In genomic region chr12:116070420-116070819, GRCh38 we compare ENCODE assay signal across 20 cellular contexts.
DNase-seq lines count a peak whose midpoint lies in the region; ATAC-seq, FAIRE-seq and TF ChIP-seq lines count a peak whose summit lies in the region.
"Had no signal": no experiment of that assay in that cellular context is flagged by ENCODE, and none has a peak within 500 bp of the region (broad histone marks: within the 10 kb centered on the region; RNA-seq: fewer than 3 reads in every experiment).

No MANE protein-coding gene starts in this region.

- TF ChIP-seq POLR2A in H54 (IDR thresholded peaks at IDR 0.05; ENCODE audit: low read depth, low read length) (no peak), lower leg skin (IDR thresholded peaks at IDR 0.05) (no peak)

- TF ChIP-seq CTCF in neutrophil (IDR thresholded peaks at IDR 0.05) = no peak
- no peak for TF ChIP-seq CTCF in lower leg skin (IDR thresholded peaks at IDR 0.05)

- no peak for FAIRE-seq in H54 (lab: Jason Lieb, UNC)
- FAIRE-seq: A549, GM19239, H1 had no signal

- H3K27me3 ChIP-seq in CD4-positive, CD25-positive, alpha-beta regulatory T cell (ENCODE audit: control insufficient read depth, insufficient read depth, low read length) = no peaks in the 10 kb centered on the region
- H3K27me3 ChIP-seq in neutrophil = no peaks in the 10 kb centered on the region

- no peaks in the 10 kb centered on the region for H3K27me3 Mint-ChIP-seq in CD4-positive, CD25-positive, alpha-beta regulatory T cell
- no peaks in the 10 kb centered on the region for H3K27me3 Mint-ChIP-seq in memory B cell

- no peak overlapping the region for H3K4me3 ChIP-seq in CD4-positive, CD25-positive, alpha-beta regulatory T cell (ENCODE audit: low read depth, low read length)
- H3K4me3 ChIP-seq in neutrophil (ENCODE audit: low read depth in 1 of 2, low read length in 1 of 2) (no peak overlapping the region), lower leg skin (ENCODE audit: low read depth, poor library complexity, severe bottlenecking) (no peak overlapping the region)
- H3K4me3 ChIP-seq: A549, GM23248 had no signal

- peaks cover 8 to 43% (median 32%) of the 10 kb centered on the region in 4 donors for H3K4me1 Mint-ChIP-seq in CD4-positive, CD25-positive, alpha-beta regulatory T cell
- H3K4me1 Mint-ChIP-seq in memory B cell = peaks cover 26% of the 10 kb centered on the region

- H3K4me3 Mint-ChIP-seq in CD4-positive, CD25-positive, alpha-beta regulatory T cell = no peak overlapping the region
- no peak overlapping the region for H3K4me3 Mint-ChIP-seq in memory B cell
- H3K4me3 Mint-ChIP-seq: CD8-positive, alpha-beta T cell; H9 had no signal

- peak overlapping the region in 2 of 3 donors; percentile 14 to 15 for H3K27ac Mint-ChIP-seq in CD4-positive, CD25-positive, alpha-beta regulatory T cell
- H3K27ac Mint-ChIP-seq in memory B cell = peak overlapping the region; percentile 72
- H3K27ac Mint-ChIP-seq: CD8-positive, alpha-beta T cell; H9 had no signal

- no peaks in the 10 kb centered on the region for H3K36me3 ChIP-seq in CD4-positive, CD25-positive, alpha-beta regulatory T cell (ENCODE audit: control insufficient read depth, insufficient read depth, low read length)
- no peaks in the 10 kb centered on the region for H3K36me3 ChIP-seq in neutrophil

- intact Hi-C loops in lower leg skin (cut with DNase I; ENCODE audit: low total_unique reads) = no loop called here

- no peaks in the 10 kb centered on the region for H3K9me3 Mint-ChIP-seq in CD4-positive, CD25-positive, alpha-beta regulatory T cell
- H3K9me3 Mint-ChIP-seq in memory B cell = no peaks in the 10 kb centered on the region
- H3K9me3 Mint-ChIP-seq: CD8-positive, alpha-beta T cell; H9 had no signal

- no peaks in the 10 kb centered on the region for H3K36me3 Mint-ChIP-seq in CD4-positive, CD25-positive, alpha-beta regulatory T cell
- H3K36me3 Mint-ChIP-seq in memory B cell = no peaks in the 10 kb centered on the region
- H3K36me3 Mint-ChIP-seq: CD8-positive, alpha-beta T cell had no signal

- H3K27ac ChIP-seq in CD4-positive, CD25-positive, alpha-beta regulatory T cell (ENCODE audit: insufficient read depth, low read length, poor library complexity, severe bottlenecking) = no peak overlapping the region
- peak overlapping the region; percentile 11 for H3K27ac ChIP-seq in neutrophil
- H3K27ac ChIP-seq: A549, GM23248 had no signal

- ATAC-seq in CD4-positive, CD25-positive, alpha-beta regulatory T cell (ENCODE audit: low read depth in 2 of 2) = no peak
- ATAC-seq in memory B cell (ENCODE audit: low read depth) = no peak
- ATAC-seq: A549; CD8-positive, alpha-beta T cell; HCT116 had no signal

- no peaks in the 10 kb centered on the region for H3K9me3 ChIP-seq in CD4-positive, CD25-positive, alpha-beta regulatory T cell (ENCODE audit: control insufficient read depth in 2 of 2, low read length in 2 of 2)
- no peaks in the 10 kb centered on the region for H3K9me3 ChIP-seq in neutrophil
- H3K9me3 ChIP-seq: A549, Caco-2 had no signal

- WGBS in lower leg skin, 2 donors = 95 to 100% methylated on average over 3 of the region's 3 CpGs

- DNase-seq in CD4-positive, CD25-positive, alpha-beta regulatory T cell = no peak
- DNase-seq in memory B cell (ENCODE audit: low spot score in 2 of 2) (no peak), NCI-H748 (lab: John Stamatoyannopoulos, UW; ENCODE audit: unreplicated experiment) (no peak), H54 (ENCODE audit: insufficient read length, low spot score) (no peak), lower leg skin (ENCODE audit: low spot score in 2 of 2) (no peak)
- DNase-seq: 8988T; ACHN; AML-193; C1 segment of cervical spinal cord; Caco-2; CD8-positive, alpha-beta T cell; DMS153; DND-41; GM23248; H9 had no signal

- no peaks in the 10 kb centered on the region for H3K4me1 ChIP-seq in CD4-positive, CD25-positive, alpha-beta regulatory T cell (ENCODE audit: control insufficient read depth, insufficient read depth, low read length, poor library complexity, severe bottlenecking)
- H3K4me1 ChIP-seq in neutrophil (ENCODE audit: control insufficient read depth in 1 of 2, insufficient read depth in 1 of 2, low read depth in 1 of 2, low read length in 1 of 2) = peaks cover 34 to 44% of the 10 kb centered on the region in 2 experiments
- H3K4me1 ChIP-seq: Caco-2 had no signal
